25 cellular contexts compared by ENCODE assay signal in genomic region chrX:132532955-132533354, GRCh38. TPM values are rescaled to one million over a fixed set of nuclear protein-coding genes. Genes with fewer than 3 reads are reported as not detected.
DNase-seq lines count a peak whose midpoint lies in the region; ATAC-seq and TF ChIP-seq lines count a peak whose summit lies in the region.
"Had no signal": no experiment of that assay in that cellular context is flagged by ENCODE, and none has a peak within 500 bp of the region (broad histone marks: within the 10 kb centered on the region; RNA-seq: fewer than 3 reads in every experiment).

No MANE protein-coding gene starts in this region.

- H3K4me1 Mint-ChIP-seq in natural killer cell treated with Interleukin-12 subunit alpha and Interleukin-12 subunit beta and Interleukin-15 and Interleukin-18, amount 100 ng/mL, for 72 hours (ENCODE audit: low read depth in 2 of 2) = peaks cover 3 to 6% of the 10 kb centered on the region in 2 donors
- H3K4me1 Mint-ChIP-seq: neural crest cell had no signal

- no peaks in the 10 kb centered on the region for H4K20me1 ChIP-seq in PC-9 (ENCODE audit: insufficient read depth)

- no peak overlapping the region for H3K4me3 Mint-ChIP-seq in natural killer cell treated with Interleukin-12 subunit alpha and Interleukin-12 subunit beta and Interleukin-15 and Interleukin-18, amount 100 ng/mL, for 72 hours
- H3K4me3 Mint-ChIP-seq: effector memory CD8-positive, alpha-beta T cell; mesothelial cell of epicardium; neural crest cell had no signal

- intact Hi-C loops in PC-9 (cut with micrococcal nuclease; ENCODE audit: unreplicated experiment) (no loop called here), left ventricle myocardium inferior (cut with micrococcal nuclease) (no loop called here)

- DNase-seq in HCEC 1CT (peak; percentile 80), PC-9 (peak in 1 of 2 experiments; percentile 40), epithelial cell of prostate (ENCODE audit: low read depth, low spot score) (peak; percentile 0), renal cortical epithelial cell (ENCODE audit: low read depth) (peak; percentile 19), left ventricle myocardium inferior (no peak)
- no peak for DNase-seq in natural killer cell treated with Interleukin-12 subunit alpha and Interleukin-12 subunit beta and Interleukin-15 and Interleukin-18, amount 100 ng/mL, for 72 hours (ENCODE audit: low spot score)
- DNase-seq: activated CD4-positive, alpha-beta T cell treated with anti-CD3 and anti-CD28 coated beads, Interleukin-2, amount 50 U/mL, for 1 hour; activated CD8-positive, alpha-beta memory T cell treated with anti-CD3 and anti-CD28 coated beads, Interleukin-2, amount 50 U/mL, for 48 hours; activated gamma-delta T cell treated with Interleukin-2 at 50 U/mL for 16 hours; AML-193; anterior cingulate cortex; effector memory CD8-positive, alpha-beta T cell; foreskin keratinocyte; Karpas-422; NCI-H1105 treated with DMSO at 0.1 percent for 48 hours; NCI-H524 treated with DMSO at 0.1 percent for 48 hours; psoas muscle; SHP77; stimulated activated CD4-positive, alpha-beta T cell treated with anti-CD3 and anti-CD28 coated beads, Interleukin-4, amount 100 ng/mL, for 24 hours; T-helper 1 cell had no signal

- no peaks in the 10 kb centered on the region for H3F3A ChIP-seq in PC-9 (ENCODE audit: insufficient read depth, low read depth)

- CTCF ChIA-PET in PC-9 (lab: Charles Lee) = no interaction called here

- no peaks in the 10 kb centered on the region for H3K36me3 Mint-ChIP-seq in natural killer cell treated with Interleukin-12 subunit alpha and Interleukin-12 subunit beta and Interleukin-15 and Interleukin-18, amount 100 ng/mL, for 72 hours
- H3K36me3 Mint-ChIP-seq: mesothelial cell of epicardium had no signal

- no peaks in the 10 kb centered on the region for H3K79me2 ChIP-seq in PC-9 (ENCODE audit: low read depth)

- BruUV-seq in PC-9 (replicated peaks; lab: Mats Ljungman, UMichigan) = no TSS peak

- H3K27me3 ChIP-seq in PC-9 (ENCODE audit: insufficient read depth, low read depth) (no peaks in the 10 kb centered on the region), left ventricle myocardium inferior (ENCODE audit: low read depth) (no peaks in the 10 kb centered on the region)
- H3K27me3 ChIP-seq: foreskin keratinocyte had no signal

- no peaks in the 10 kb centered on the region for H3K9me3 ChIP-seq in PC-9 (ENCODE audit: insufficient read depth, low read depth)
- H3K9me3 ChIP-seq in left ventricle myocardium inferior (replicated peaks) = no peaks in the 10 kb centered on the region
- H3K9me3 ChIP-seq: psoas muscle had no signal

- H3K4me3 ChIP-seq in PC-9 (no peak overlapping the region), left ventricle myocardium inferior (no peak overlapping the region)
- H3K4me3 ChIP-seq: psoas muscle had no signal

- TF ChIP-seq CTCF in PC-9 (conservative IDR thresholded peaks at IDR 0.05) (no peak), left ventricle myocardium inferior (IDR thresholded peaks at IDR 0.05; ENCODE audit: borderline replicate concordance) (no peak)

- H3K36me3 ChIP-seq in PC-9 (ENCODE audit: low read depth) (no peaks in the 10 kb centered on the region), left ventricle myocardium inferior (no peaks in the 10 kb centered on the region)

- H3K27ac ChIP-seq in PC-9 (no peak overlapping the region), epithelial cell of prostate (no peak overlapping the region), left ventricle myocardium inferior (replicated peaks) (no peak overlapping the region)
- H3K27ac ChIP-seq: foreskin keratinocyte, HL-60, psoas muscle had no signal

- no peak overlapping the region for H2AFZ ChIP-seq in PC-9

- peak overlapping the region; percentile 25 for H3K4me2 ChIP-seq in PC-9

- no peak overlapping the region for H3K27ac Mint-ChIP-seq in natural killer cell treated with Interleukin-12 subunit alpha and Interleukin-12 subunit beta and Interleukin-15 and Interleukin-18, amount 100 ng/mL, for 72 hours
- H3K27ac Mint-ChIP-seq: effector memory CD8-positive, alpha-beta T cell; mesothelial cell of epicardium had no signal

- peaks cover 19 to 26% of the 10 kb centered on the region in 2 donors for H3K27me3 Mint-ChIP-seq in natural killer cell treated with Interleukin-12 subunit alpha and Interleukin-12 subunit beta and Interleukin-15 and Interleukin-18, amount 100 ng/mL, for 72 hours

- no peak for ATAC-seq in natural killer cell treated with Interleukin-12 subunit alpha and Interleukin-12 subunit beta and Interleukin-15 and Interleukin-18, amount 100 ng/mL, for 72 hours
- ATAC-seq in GM19452 (IDR thresholded peaks at IDR 0.05; ENCODE audit: unreplicated experiment) = no peak
- ATAC-seq in GM21723 (IDR thresholded peaks at IDR 0.05; ENCODE audit: unreplicated experiment) = no peak
- ATAC-seq: effector memory CD8-positive, alpha-beta T cell; foreskin keratinocyte; psoas muscle had no signal

- H3K4me1 ChIP-seq in PC-9 (replicated peaks; ENCODE audit: insufficient read depth) (peaks cover 12% of the 10 kb centered on the region), left ventricle myocardium inferior (no peaks in the 10 kb centered on the region)
- H3K4me1 ChIP-seq: foreskin keratinocyte, psoas muscle had no signal

- H3K9me3 Mint-ChIP-seq in natural killer cell treated with Interleukin-12 subunit alpha and Interleukin-12 subunit beta and Interleukin-15 and Interleukin-18, amount 100 ng/mL, for 72 hours = no peaks in the 10 kb centered on the region
- H3K9me3 Mint-ChIP-seq: effector memory CD8-positive, alpha-beta T cell; neural crest cell had no signal

- H3K9me2 ChIP-seq in PC-9 (ENCODE audit: insufficient read depth) = peaks cover 3% of the 10 kb centered on the region; the same call in 1 of the 2 replicates

- POLR2A ChIA-PET in PC-9 (lab: Charles Lee; ENCODE audit: unreplicated experiment) = no interaction called here

RNA-seq across cellular contexts. Expression of gene MBNL3, which starts 44.1 kb away (rescaled TPM):
- total RNA-seq in PC-9 (2021) (24.4 and 36.1 TPM in 2 replicates), renal cortical epithelial cell (3.8 and 9.4 TPM in 2 replicates), left ventricle myocardium inferior (38.5 TPM)
- 10 to 100 TPM; 13.3 to 15.5 TPM for total RNA-seq in natural killer cell treated with Interleukin-12 subunit alpha and Interleukin-12 subunit beta and Interleukin-15 and Interleukin-18, amount 100 ng/mL, for 72 hours

Comparison
In these comparisons a context has a peak if more than half of its experiments do, and no peak if none do; other contexts are left out.
1. DNase-seq: peak in HCEC 1CT (single experiment), epithelial cell of prostate (single experiment) and renal cortical epithelial cell (single experiment); none in natural killer cell treated with Interleukin-12 subunit alpha and Interleukin-12 subunit beta and Interleukin-15 and Interleukin-18, amount 100 ng/mL, for 72 hours (single experiment) and left ventricle myocardium inferior (single experiment).